In the genomic region with DNA sequence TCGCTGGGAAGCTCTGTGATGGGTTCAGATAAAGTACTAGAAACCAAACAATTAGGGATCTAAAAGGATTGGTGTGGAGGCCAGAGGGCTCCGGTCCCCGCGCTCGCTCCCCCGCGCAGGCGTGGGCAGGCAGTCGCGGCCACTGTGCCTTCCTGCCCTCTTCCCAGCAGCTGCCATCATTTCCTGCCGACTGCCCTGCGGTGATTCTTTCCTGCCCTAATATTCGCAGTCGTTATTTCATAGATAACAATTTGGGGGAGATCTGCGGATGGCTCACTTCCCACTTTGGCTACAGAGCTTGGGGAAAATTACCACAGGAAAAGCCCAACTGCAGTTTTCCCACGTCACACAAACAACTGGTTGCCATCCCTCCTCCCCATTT, we compare ENCODE assay signal across 10 cellular contexts. TPM values are rescaled to one million over a fixed set of nuclear protein-coding genes. Genes with fewer than 3 reads are reported as not detected.
DNase-seq lines count a peak whose midpoint lies in the region; ATAC-seq and TF ChIP-seq lines count a peak whose summit lies in the region.
"Had no signal": no experiment of that assay in that cellular context is flagged by ENCODE, and none has a peak within 500 bp of the region (broad histone marks: within the 10 kb centered on the region; RNA-seq: fewer than 3 reads in every experiment).

No MANE protein-coding gene starts in this region.

- H3K27ac ChIP-seq in parathyroid adenoma (no peak overlapping the region), sigmoid colon (no peak overlapping the region)
- H3K27ac ChIP-seq: VCaP had no signal

- H3K4me1 Mint-ChIP-seq in activated T-helper 1 cell treated with anti-CD3 and anti-CD28 coated beads, Interleukin-12 subunit alpha, Interleukin-12 subunit beta, Interleukin-2, Interleukin-4 antibody, amounts not matched to agents 30 ng/mL and 10 ng/mL and 1 ng/mL, durations not matched to agents 14 hours and 24 hours and 36 hours (ENCODE audit: low read depth): no peaks in the 10 kb centered on the region

- no peak for TF ChIP-seq POLR2A in sigmoid colon (IDR thresholded peaks at IDR 0.05)

- H3K9ac ChIP-seq in parathyroid adenoma: no peak overlapping the region

- no peak overlapping the region for H3K27ac Mint-ChIP-seq in activated T-helper 1 cell treated with anti-CD3 and anti-CD28 coated beads, Interleukin-12 subunit alpha, Interleukin-12 subunit beta, Interleukin-2, Interleukin-4 antibody, amounts not matched to agents 30 ng/mL and 10 ng/mL and 1 ng/mL, durations not matched to agents 14 hours and 24 hours and 36 hours

- TF ChIP-seq CTCF in BE2C (IDR thresholded peaks at IDR 0.05; ENCODE audit: low read depth, low read length): no peak
- TF ChIP-seq CTCF in fibroblast of the aortic adventitia (IDR thresholded peaks at IDR 0.05; ENCODE audit: insufficient read depth, low read length): no peak
- TF ChIP-seq CTCF in parathyroid adenoma (IDR thresholded peaks at IDR 0.05): no peak
- no peak for TF ChIP-seq CTCF in sigmoid colon (IDR thresholded peaks at IDR 0.05)

- intact Hi-C loops in sigmoid colon (cut with DNase I) (loop anchor here (10.0 kb wide), 1 partner anchor 752 kb away; no protein-coding TSS in a partner anchor), left colon (cut with DNase I, micrococcal nuclease) (loop anchor here in 1 of 2 donors (10.0 kb wide), 1 partner anchor 752 kb away; no protein-coding TSS in a partner anchor)
- intact Hi-C loops in activated T-helper 1 cell treated with anti-CD3 and anti-CD28 coated beads, Interleukin-12 subunit alpha, Interleukin-12 subunit beta, Interleukin-2, Interleukin-4 antibody, amounts not matched to agents 30 ng/mL and 10 ng/mL and 1 ng/mL, durations not matched to agents 14 hours and 24 hours and 36 hours (cut with micrococcal nuclease): no loop called here

- H3K4me3 ChIP-seq in BE2C (ENCODE audit: low read depth, low read length): peak overlapping the region; percentile 64
- H3K4me3 ChIP-seq in fibroblast of the aortic adventitia (ENCODE audit: low read depth, low read length): peak overlapping the region; percentile 38
- H3K4me3 ChIP-seq in parathyroid adenoma (ENCODE audit: low read depth, low read length): no peak overlapping the region
- H3K4me3 ChIP-seq in sigmoid colon: peak overlapping the region in 2 of 4 donors; percentile 23 to 36

- no peak for ATAC-seq in left colon

- H3K79me2 ChIP-seq in parathyroid adenoma: no peaks in the 10 kb centered on the region

- H3K4me3 Mint-ChIP-seq in activated T-helper 1 cell treated with anti-CD3 and anti-CD28 coated beads, Interleukin-12 subunit alpha, Interleukin-12 subunit beta, Interleukin-2, Interleukin-4 antibody, amounts not matched to agents 30 ng/mL and 10 ng/mL and 1 ng/mL, durations not matched to agents 14 hours and 24 hours and 36 hours: no peak overlapping the region

- TF ChIP-seq EP300 in sigmoid colon (IDR thresholded peaks at IDR 0.05): no peak

- H3K9me3 ChIP-seq in BE2C (no peaks in the 10 kb centered on the region), parathyroid adenoma (ENCODE audit: control insufficient read depth, low read length) (no peaks in the 10 kb centered on the region), sigmoid colon (no peaks in the 10 kb centered on the region)

- no peaks in the 10 kb centered on the region for H3K9me3 Mint-ChIP-seq in activated T-helper 1 cell treated with anti-CD3 and anti-CD28 coated beads, Interleukin-12 subunit alpha, Interleukin-12 subunit beta, Interleukin-2, Interleukin-4 antibody, amounts not matched to agents 30 ng/mL and 10 ng/mL and 1 ng/mL, durations not matched to agents 14 hours and 24 hours and 36 hours

- peaks cover 52% of the 10 kb centered on the region for H3K27me3 ChIP-seq in BE2C
- H3K27me3 ChIP-seq in parathyroid adenoma (ENCODE audit: control insufficient read depth, insufficient read depth, low read length): peaks cover 4% of the 10 kb centered on the region
- peaks cover 13 to 63% (median 42%) of the 10 kb centered on the region in 3 donors for H3K27me3 ChIP-seq in sigmoid colon

- no peaks in the 10 kb centered on the region for H3K36me3 ChIP-seq in BE2C
- no peaks in the 10 kb centered on the region for H3K36me3 ChIP-seq in parathyroid adenoma (ENCODE audit: control insufficient read depth, insufficient read depth, low read length)
- H3K36me3 ChIP-seq in sigmoid colon: no peaks in the 10 kb centered on the region

- H3K36me3 Mint-ChIP-seq in activated T-helper 1 cell treated with anti-CD3 and anti-CD28 coated beads, Interleukin-12 subunit alpha, Interleukin-12 subunit beta, Interleukin-2, Interleukin-4 antibody, amounts not matched to agents 30 ng/mL and 10 ng/mL and 1 ng/mL, durations not matched to agents 14 hours and 24 hours and 36 hours (ENCODE audit: low read depth): peaks cover 3% of the 10 kb centered on the region

- H3K4me1 ChIP-seq in BE2C (peaks cover 3% of the 10 kb centered on the region; the same call in 1 of the 2 replicates), parathyroid adenoma (no peaks in the 10 kb centered on the region), sigmoid colon (peaks cover 0 to 18% (median 13%) of the 10 kb centered on the region in 4 donors)

- H2AFZ ChIP-seq in parathyroid adenoma: peak overlapping the region; percentile 50

- DNase-seq in BE2C (peak; percentile 7), NCI-H2227 treated with DMSO at 0.1 percent for 48 hours (lab: John Stamatoyannopoulos, UW) (peak; percentile 66), fibroblast of the aortic adventitia (ENCODE audit: low read depth) (no peak), sigmoid colon (no peak), left colon (no peak)
- DNase-seq in activated T-cell treated with anti-CD3 and anti-CD28 coated beads, Interleukin-2, amount 50 U/mL, for 48 hours: no peak
- DNase-seq in activated T-helper 1 cell treated with anti-CD3 and anti-CD28 coated beads, Interleukin-12 subunit alpha, Interleukin-12 subunit beta, Interleukin-2, Interleukin-4 antibody, amounts not matched to agents 30 ng/mL and 10 ng/mL and 1 ng/mL, durations not matched to agents 14 hours and 24 hours and 36 hours (ENCODE audit: low spot score): no peak

- H3K27me3 Mint-ChIP-seq in activated T-helper 1 cell treated with anti-CD3 and anti-CD28 coated beads, Interleukin-12 subunit alpha, Interleukin-12 subunit beta, Interleukin-2, Interleukin-4 antibody, amounts not matched to agents 30 ng/mL and 10 ng/mL and 1 ng/mL, durations not matched to agents 14 hours and 24 hours and 36 hours (ENCODE audit: insufficient read depth): peaks cover 22% of the 10 kb centered on the region

- WGBS in sigmoid colon, 2 donors: 6 to 23% methylated on average over 16 of the region's 16 CpGs

- peak overlapping the region; percentile 30 for H3K4me2 ChIP-seq in parathyroid adenoma (ENCODE audit: low read length)

RNA-seq across cellular contexts. Expression of a gene that starts 2.2 kb away (rescaled TPM):
- 0.34 TPM for polyA plus RNA-seq in BE2C (2012; ENCODE audit: insufficient read depth, insufficient read length, low read depth)
- total RNA-seq in fibroblast of the aortic adventitia (ENCODE audit: low replicate concordance) (not detected in 2 replicates), sigmoid colon (under 1 TPM; 0.54 to 0.71 (median 0.61) TPM), left colon (under 1 TPM; 0.08 to 0.12 TPM)
- polyA plus RNA-seq in sigmoid colon: under 1 TPM in 1 of 3 donors, not detected in 2; 0.25 TPM
- not detected in 2 replicates for total RNA-seq in activated T-helper 1 cell treated with anti-CD3 and anti-CD28 coated beads, Interleukin-12 subunit alpha, Interleukin-12 subunit beta, Interleukin-2, Interleukin-4 antibody, amounts not matched to agents 30 ng/mL and 10 ng/mL and 1 ng/mL, durations not matched to agents 14 hours and 24 hours and 36 hours
- total RNA-seq: mononuclear cell had no signal

Comparison
In these comparisons a context has a peak if more than half of its experiments do, and no peak if none do; other contexts are left out.
1. DNase-seq: peak in BE2C (single experiment) and NCI-H2227 treated with DMSO at 0.1 percent for 48 hours (single experiment); none in fibroblast of the aortic adventitia (single experiment), sigmoid colon (single experiment), activated T-cell treated with anti-CD3 and anti-CD28 coated beads, Interleukin-2, amount 50 U/mL, for 48 hours (0 of 2), activated T-helper 1 cell treated with anti-CD3 and anti-CD28 coated beads, Interleukin-12 subunit alpha, Interleukin-12 subunit beta, Interleukin-2, Interleukin-4 antibody, amounts not matched to agents 30 ng/mL and 10 ng/mL and 1 ng/mL, durations not matched to agents 14 hours and 24 hours and 36 hours (single experiment) and left colon (0 of 2).